ENCODE assay signal across 1 cellular context in the genomic region with DNA sequence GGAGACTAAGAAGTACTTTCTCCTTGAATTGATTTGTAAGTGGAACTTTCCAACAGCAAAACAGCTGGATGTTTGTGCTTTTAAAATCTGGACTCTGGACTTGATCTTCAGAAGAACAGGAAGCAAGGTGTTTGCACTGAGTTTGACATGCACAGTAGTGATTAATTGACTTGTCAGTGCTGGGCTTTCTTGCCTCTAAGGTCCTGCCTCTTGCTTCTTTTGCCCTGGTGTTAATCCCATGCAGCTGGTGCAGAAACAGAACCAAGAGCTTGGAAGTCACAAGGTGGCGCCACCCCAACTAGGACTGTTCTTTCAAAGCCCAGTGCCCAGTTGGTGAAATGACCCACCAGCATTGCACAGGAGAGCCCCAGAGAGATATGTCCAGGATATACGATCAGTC.
TF ChIP-seq lines count a peak whose summit lies in the region.

No MANE protein-coding gene starts in this region.

TF ChIP-seq in liver, 16 proteins besides CTCF, POLR2A, EP300 and RAD21 (continued from another document):
- TF ChIP-seq, protein P1, sequence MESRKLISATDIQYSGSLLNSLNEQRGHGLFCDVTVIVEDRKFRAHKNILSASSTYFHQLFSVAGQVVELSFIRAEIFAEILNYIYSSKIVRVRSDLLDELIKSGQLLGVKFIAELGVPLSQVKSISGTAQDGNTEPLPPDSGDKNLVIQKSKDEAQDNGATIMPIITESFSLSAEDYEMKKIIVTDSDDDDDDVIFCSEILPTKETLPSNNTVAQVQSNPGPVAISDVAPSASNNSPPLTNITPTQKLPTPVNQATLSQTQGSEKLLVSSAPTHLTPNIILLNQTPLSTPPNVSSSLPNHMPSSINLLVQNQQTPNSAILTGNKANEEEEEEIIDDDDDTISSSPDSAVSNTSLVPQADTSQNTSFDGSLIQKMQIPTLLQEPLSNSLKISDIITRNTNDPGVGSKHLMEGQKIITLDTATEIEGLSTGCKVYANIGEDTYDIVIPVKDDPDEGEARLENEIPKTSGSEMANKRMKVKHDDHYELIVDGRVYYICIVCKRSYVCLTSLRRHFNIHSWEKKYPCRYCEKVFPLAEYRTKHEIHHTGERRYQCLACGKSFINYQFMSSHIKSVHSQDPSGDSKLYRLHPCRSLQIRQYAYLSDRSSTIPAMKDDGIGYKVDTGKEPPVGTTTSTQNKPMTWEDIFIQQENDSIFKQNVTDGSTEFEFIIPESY (IDR thresholded peaks at IDR 0.05) = no peak
- no peak for TF ChIP-seq GABPA (IDR thresholded peaks at IDR 0.05 in 1 of 2, conservative IDR thresholded peaks at IDR 0.05 in 1 of 2)
- no peak for TF ChIP-seq EGR1 (IDR thresholded peaks at IDR 0.05; ENCODE audit: low read depth in 2 of 2)
- TF ChIP-seq HNF4A (conservative IDR thresholded peaks at IDR 0.05) = no peak
- no peak for TF ChIP-seq YY1 (IDR thresholded peaks at IDR 0.05)
- TF ChIP-seq NR2F2 (IDR thresholded peaks at IDR 0.05) = no peak
- TF ChIP-seq JUND (IDR thresholded peaks at IDR 0.05) = no peak
